11 cellular contexts compared by ENCODE assay signal in genomic region chr16:81401035-81401950, GRCh38. TPM values are rescaled to one million over a fixed set of nuclear protein-coding genes. Genes with fewer than 3 reads are reported as not detected.
DNase-seq lines count a peak whose midpoint lies in the region; ATAC-seq and TF ChIP-seq lines count a peak whose summit lies in the region.
"Had no signal": no experiment of that assay in that cellular context is flagged by ENCODE, and none has a peak within 500 bp of the region (broad histone marks: within the 10 kb centered on the region; RNA-seq: fewer than 3 reads in every experiment).

No MANE protein-coding gene starts in this region.

- peaks cover 1 to 21% (median 13%) of the 10 kb centered on the region in 12 donors for H3K4me1 ChIP-seq in heart left ventricle
- peaks cover 33% of the 10 kb centered on the region for H3K4me1 ChIP-seq in left ventricle myocardium inferior
- peaks cover 10% of the 10 kb centered on the region for H3K4me1 ChIP-seq in vagina
- H3K4me1 ChIP-seq: gastrocnemius medialis had no signal

- DNase-seq in heart left ventricle (peak in 2 of 5 donors; percentile 43 to 48), left ventricle myocardium inferior (no peak), amniotic epithelial cell (ENCODE audit: low read depth) (peak; percentile 7), hepatic stellate cell (ENCODE audit: low spot score) (peak; percentile 85), vagina (ENCODE audit: extremely low spot score in 2 of 2) (no peak)
- DNase-seq: gastrocnemius medialis, NCI-H1092, nephron progenitor cell had no signal

- H3K27ac ChIP-seq in heart left ventricle, result peak overlapping the region in 2 of 12 donors; percentile 19 to 27
- no peak overlapping the region for H3K27ac ChIP-seq in left ventricle myocardium inferior (replicated peaks)
- H3K27ac ChIP-seq in vagina, result peak overlapping the region; percentile 10
- H3K27ac ChIP-seq: gastrocnemius medialis had no signal

- H3K9me3 ChIP-seq in heart left ventricle (peaks cover 0 to 12% (median 0%) of the 10 kb centered on the region in 12 donors), left ventricle myocardium inferior (replicated peaks) (peaks cover 9% of the 10 kb centered on the region), vagina (no peaks in the 10 kb centered on the region)
- H3K9me3 ChIP-seq: gastrocnemius medialis had no signal

- TF ChIP-seq CTCF in heart left ventricle (IDR thresholded peaks at IDR 0.05) (no peak), left ventricle myocardium inferior (IDR thresholded peaks at IDR 0.05; ENCODE audit: borderline replicate concordance) (no peak), vagina (IDR thresholded peaks at IDR 0.05) (no peak)

- no peak for TF ChIP-seq POLR2A in heart left ventricle (IDR thresholded peaks at IDR 0.05)
- no peak for TF ChIP-seq POLR2A in vagina (IDR thresholded peaks at IDR 0.05)

- H3K4me3 ChIP-seq in heart left ventricle (no peak overlapping the region), left ventricle myocardium inferior (no peak overlapping the region), vagina (no peak overlapping the region)
- H3K4me3 ChIP-seq: gastrocnemius medialis had no signal

- ATAC-seq in heart left ventricle (peak in 3 of 4 donors; percentile 23 to 50 (median 25)), HG02759 (IDR thresholded peaks at IDR 0.05; ENCODE audit: unreplicated experiment) (no peak), GM18861 (IDR thresholded peaks at IDR 0.05; ENCODE audit: unreplicated experiment) (no peak), GM18870 (IDR thresholded peaks at IDR 0.05; ENCODE audit: unreplicated experiment) (no peak)

- H3K27me3 ChIP-seq in heart left ventricle, result no peaks in the 10 kb centered on the region
- peaks cover 8% of the 10 kb centered on the region for H3K27me3 ChIP-seq in left ventricle myocardium inferior (ENCODE audit: low read depth)
- no peaks in the 10 kb centered on the region for H3K27me3 ChIP-seq in vagina

- H3K36me3 ChIP-seq in heart left ventricle, result no peaks in the 10 kb centered on the region
- no peaks in the 10 kb centered on the region for H3K36me3 ChIP-seq in left ventricle myocardium inferior
- no peaks in the 10 kb centered on the region for H3K36me3 ChIP-seq in vagina
- H3K36me3 ChIP-seq: gastrocnemius medialis had no signal

- intact Hi-C loops in heart left ventricle (cut with DNase I), result loop anchor here in 8 of 10 donors (5.0 to 10.0 kb wide), 8 partner anchors 34 to 336 kb away; no protein-coding TSS in a partner anchor
- intact Hi-C loops in left ventricle myocardium inferior (cut with micrococcal nuclease), result no loop called here
- intact Hi-C loops in vagina (cut with DNase I), result loop anchor here (5.0 to 10.0 kb wide), 2 partner anchors 214 to 341 kb away; no protein-coding TSS in a partner anchor

- WGBS in heart left ventricle, 4 donors, result 45 to 61% (median 49%) methylated on average over 15 to 19 of the region's 19 CpGs

RNA-seq across cellular contexts. Expression of gene CMIP, which starts 43.3 kb away (rescaled TPM):
- total RNA-seq in heart left ventricle (10 to 100 TPM in 6 of 9 donors, 1 to 10 TPM in 3; 7.6 to 48.8 (median 16.3) TPM), left ventricle myocardium inferior (11.2 TPM), vagina (66.3 TPM)
- polyA plus RNA-seq in heart left ventricle, result 1 to 10 TPM; 4.1 to 9.2 TPM

Comparison
In these comparisons a context has a peak if more than half of its experiments do, and no peak if none do; other contexts are left out.
1. ATAC-seq: peak in heart left ventricle (3 of 4); none in HG02759 (single experiment), GM18861 (single experiment) and GM18870 (single experiment).
2. DNase-seq: peak in amniotic epithelial cell (single experiment) and hepatic stellate cell (single experiment); none in left ventricle myocardium inferior (single experiment) and vagina (0 of 2).